10 cellular contexts compared by ENCODE assay signal in the genomic region with DNA sequence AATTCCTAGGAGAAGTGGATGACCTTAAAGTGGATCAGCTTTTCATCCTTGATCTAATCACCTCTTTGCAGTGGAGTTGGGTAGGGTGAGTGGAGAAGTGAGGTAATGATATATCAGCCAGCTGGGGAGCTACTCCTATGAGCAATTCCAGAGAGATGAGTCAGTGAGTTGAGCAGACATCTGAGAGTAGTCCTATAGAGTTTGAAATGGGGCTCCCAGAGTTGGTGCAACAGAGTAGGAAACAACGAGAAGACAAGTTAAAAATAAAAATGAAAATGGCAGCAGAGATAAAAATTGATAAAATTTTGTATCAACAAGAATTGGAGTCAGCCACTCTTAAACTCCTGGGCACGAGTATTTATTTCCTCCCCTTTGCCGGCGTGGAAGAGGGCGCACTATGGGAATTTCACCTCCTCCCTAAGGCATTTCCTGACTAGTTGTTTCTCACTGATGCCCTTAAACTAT.
DNase-seq lines count a peak whose midpoint lies in the region; ATAC-seq and TF ChIP-seq lines count a peak whose summit lies in the region.
"Had no signal": no experiment of that assay in that cellular context is flagged by ENCODE, and none has a peak within 500 bp of the region (broad histone marks: within the 10 kb centered on the region; RNA-seq: fewer than 3 reads in every experiment).

No MANE protein-coding gene starts in this region.

- no peak overlapping the region for H3K4me2 ChIP-seq in SK-N-SH

- no peak overlapping the region for H3K27ac ChIP-seq in SK-N-SH (ENCODE audit: low read depth in 2 of 2, low read length in 1 of 2)

- H3K4me3 ChIP-seq in HFF-Myc (replicated peaks; ENCODE audit: low read depth, low read length) = no peak overlapping the region
- no peak overlapping the region for H3K4me3 ChIP-seq in SK-N-SH (ENCODE audit: low read depth in 2 of 2, low read length in 1 of 2)
- H3K4me3 ChIP-seq in foreskin fibroblast (ENCODE audit: low read depth in 1 of 2, low read length in 2 of 2) = no peak overlapping the region

- H3K9me3 ChIP-seq in SK-N-SH = no peaks in the 10 kb centered on the region

- peaks cover 14% of the 10 kb centered on the region for H3F3A ChIP-seq in SK-N-SH (replicated peaks; ENCODE audit: insufficient read depth)

- 70% methylated on average over 5 of the region's 5 CpGs for WGBS in SK-N-SH (ENCODE audit: low lambda C conversion rate)

- H3K9ac ChIP-seq in SK-N-SH = no peak overlapping the region

- POLR2A ChIA-PET in SK-N-SH (lab: Yijun Ruan, JAX) = no interaction called here

- H3K9me2 ChIP-seq in SK-N-SH = no peaks in the 10 kb centered on the region

- H2AFZ ChIP-seq in SK-N-SH (ENCODE audit: low read depth) = peak overlapping the region; percentile 23; the same call in 1 of the 2 replicates

- no peaks in the 10 kb centered on the region for H4K20me1 ChIP-seq in SK-N-SH (ENCODE audit: insufficient read depth)

- H3K4me1 ChIP-seq in SK-N-SH (ENCODE audit: control insufficient read depth in 1 of 2, insufficient read depth in 2 of 2, low read depth in 1 of 2, low read length in 1 of 2) = peaks cover 3 to 5% of the 10 kb centered on the region in 2 experiments; a peak in 3 of 4 replicates

- no peak for TF ChIP-seq CTCF in HFF-Myc (IDR thresholded peaks at IDR 0.05; ENCODE audit: low read depth, low read length, missing control alignments)
- no peak for TF ChIP-seq CTCF in SK-N-SH (IDR thresholded peaks at IDR 0.05)
- TF ChIP-seq CTCF in foreskin fibroblast (IDR thresholded peaks at IDR 0.05; ENCODE audit: low read depth, low read length) = no peak

- DNase-seq in HFF-Myc (ENCODE audit: extremely low read depth, low read depth) (peak; percentile 69), SK-N-SH (no peak), foreskin fibroblast (peak; percentile 71 to 80), renal cortical epithelial cell (ENCODE audit: low read depth) (peak; percentile 80), anterior cingulate cortex (lab: John Stamatoyannopoulos, UW) (no peak), NCI-H1048 (lab: John Stamatoyannopoulos, UW) (no peak), NCI-H1092 treated with DMSO at 0.1 percent for 48 hours (lab: John Stamatoyannopoulos, UW) (no peak)
- DNase-seq: activated CD4-positive, alpha-beta T cell treated with anti-CD3 and anti-CD28 coated beads for 48 hours; left cardiac atrium had no signal

- H3K36me3 ChIP-seq in SK-N-SH (replicated peaks in 1 of 2; ENCODE audit: control insufficient read depth in 1 of 2, insufficient read depth in 2 of 2, low read length in 1 of 2) = no peaks in the 10 kb centered on the region

- no peak for TF ChIP-seq RAD21 in SK-N-SH (IDR thresholded peaks at IDR 0.05; ENCODE audit: low read length)

- H3K79me2 ChIP-seq in SK-N-SH (ENCODE audit: insufficient read depth) = no peaks in the 10 kb centered on the region

- TF ChIP-seq EP300 in SK-N-SH (IDR thresholded peaks at IDR 0.05; ENCODE audit: borderline replicate concordance in 1 of 2, low read depth in 1 of 2, low read length in 1 of 2) = peak in 1 of 2 experiments; percentile 64; a peak in 1 of 4 replicates

- no peaks in the 10 kb centered on the region for H3K27me3 ChIP-seq in SK-N-SH (ENCODE audit: insufficient read depth)

- CTCF ChIA-PET in SK-N-SH (lab: Yijun Ruan, JAX) = interaction anchor here (0.7 to 1.1 kb wide), 3 partner anchors 11 to 408 kb away, joined by 3 to 5 read pairs (median 3); no protein-coding TSS in a partner anchor

- no peak for ATAC-seq in GM18519 (IDR thresholded peaks at IDR 0.05; ENCODE audit: low FRiP score, unreplicated experiment)

TF ChIP-seq in SK-N-SH, 30 proteins besides CTCF, POLR2A, EP300 and RAD21:
- TF ChIP-seq TEAD4 (IDR thresholded peaks at IDR 0.05; ENCODE audit: borderline replicate concordance, insufficient read depth) (peak; percentile 73; the same call in 1 of the 2 replicates), MEF2A (IDR thresholded peaks at IDR 0.05; ENCODE audit: borderline replicate concordance, low read depth) (no peak), FOSL2 (IDR thresholded peaks at IDR 0.05; ENCODE audit: borderline replicate concordance, low read depth) (peak; percentile 86), PBX3 (IDR thresholded peaks at IDR 0.05) (peak; percentile 57; the same call in 1 of the 2 replicates), JUND (IDR thresholded peaks at IDR 0.05) (peak; percentile 85), TCF12 (IDR thresholded peaks at IDR 0.05) (peak; percentile 82), USF1 (IDR thresholded peaks at IDR 0.05; ENCODE audit: borderline replicate concordance, low read depth) (no peak), RXRA (IDR thresholded peaks at IDR 0.05; ENCODE audit: borderline replicate concordance, low read depth) (0 out of 2 replicates have a peak, but pooled peaks have one; percentile 17), NFIC (IDR thresholded peaks at IDR 0.05; ENCODE audit: borderline replicate concordance) (peak; percentile 38; the same call in 1 of the 2 replicates), FOXM1 (IDR thresholded peaks at IDR 0.05; ENCODE audit: low read depth) (0 out of 2 replicates have a peak, but pooled peaks have one; percentile 16), REST (IDR thresholded peaks at IDR 0.05; ENCODE audit: low read depth, low read length) (no peak)

Comparison
In these comparisons a context has a peak if more than half of its experiments do, and no peak if none do; other contexts are left out.
1. DNase-seq: peak in HFF-Myc (single experiment), foreskin fibroblast (2 of 2) and renal cortical epithelial cell (single experiment); none in SK-N-SH (single experiment), anterior cingulate cortex (0 of 58), NCI-H1048 (single experiment) and NCI-H1092 treated with DMSO at 0.1 percent for 48 hours (single experiment).